In genomic region chr20:36270744-36271638, GRCh38 we compare ENCODE assay signal across 2 cellular contexts.
TF ChIP-seq lines count a peak whose summit lies in the region.

No MANE protein-coding gene starts in this region.

TF ChIP-seq in HCT116, 20 proteins besides CTCF, POLR2A, EP300 and RAD21:
- TF ChIP-seq POLR2AphosphoS5 (IDR thresholded peaks at IDR 0.05; ENCODE audit: low read depth, low read length), result no peak
- TF ChIP-seq ZFX (IDR thresholded peaks at IDR 0.05), result peak; percentile 14; the same call in 1 of the 2 replicates

TF ChIP-seq in WTC11, 78 proteins besides CTCF, POLR2A, EP300 and RAD21:
- TF ChIP-seq ZNF532 (CRISPR knock-in tag; IDR thresholded peaks at IDR 0.05; ENCODE audit: borderline replicate concordance) (no peak), NFE2L1 (CRISPR knock-in tag; IDR thresholded peaks at IDR 0.05) (0 out of 2 replicates have a peak, but pooled peaks have one; percentile 36), ATF1 (CRISPR knock-in tag; IDR thresholded peaks at IDR 0.05) (no peak)
